ENCODE assay signal across 14 cellular contexts in the genomic region with DNA sequence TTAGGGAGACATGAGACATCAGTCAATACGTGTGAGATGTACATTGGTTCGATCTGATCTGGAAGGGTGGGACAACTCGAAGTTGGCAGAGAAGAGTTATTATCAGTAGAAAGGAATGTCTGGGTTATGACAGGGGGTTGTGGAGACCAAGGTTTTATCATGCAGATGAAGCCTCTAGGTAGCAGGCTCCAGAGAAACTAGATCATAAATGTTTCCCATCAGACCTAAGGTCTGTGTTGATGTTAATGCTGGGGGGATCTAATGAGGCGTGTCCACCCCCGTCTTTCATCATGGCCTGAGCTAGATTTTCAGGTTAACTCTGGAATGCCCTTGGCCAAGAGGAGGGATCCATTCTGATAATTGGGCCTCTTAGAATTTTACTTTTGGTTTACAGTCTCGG.
DNase-seq lines count a peak whose midpoint lies in the region; ATAC-seq, FAIRE-seq and TF ChIP-seq lines count a peak whose summit lies in the region.
"Had no signal": no experiment of that assay in that cellular context is flagged by ENCODE, and none has a peak within 500 bp of the region (broad histone marks: within the 10 kb centered on the region; RNA-seq: fewer than 3 reads in every experiment).

No MANE protein-coding gene starts in this region.

- peak; percentile 70 for FAIRE-seq in GM12891 (lab: Jason Lieb, UNC)

- H3K4me3 Mint-ChIP-seq in chondrocyte (ENCODE audit: unreplicated experiment) (no peak overlapping the region), nephron progenitor cell (peak overlapping the region; percentile 7)
- no peak overlapping the region for H3K4me3 Mint-ChIP-seq in activated naive CD4-positive, alpha-beta T cell treated with anti-CD3 and anti-CD28 coated beads, Interleukin-2, amount 10 ng/mL, durations not matched to agents 7 days and 5 days
- H3K4me3 Mint-ChIP-seq: naive thymus-derived CD8-positive, alpha-beta T cell had no signal

- no peaks in the 10 kb centered on the region for H3K27me3 Mint-ChIP-seq in chondrocyte (ENCODE audit: low read depth)
- H3K27me3 Mint-ChIP-seq in nephron progenitor cell (ENCODE audit: low read depth, poor library complexity) = peaks cover 4% of the 10 kb centered on the region
- no peaks in the 10 kb centered on the region for H3K27me3 Mint-ChIP-seq in activated naive CD4-positive, alpha-beta T cell treated with anti-CD3 and anti-CD28 coated beads, Interleukin-2, amount 10 ng/mL, durations not matched to agents 7 days and 5 days
- H3K27me3 Mint-ChIP-seq: naive thymus-derived CD8-positive, alpha-beta T cell had no signal

- DNase-seq in GM12891 (ENCODE audit: insufficient read length, low spot score) = no peak
- no peak for DNase-seq in chondrocyte (ENCODE audit: low spot score)
- DNase-seq in nephron progenitor cell = no peak
- DNase-seq in activated naive CD4-positive, alpha-beta T cell treated with anti-CD3 and anti-CD28 coated beads, Interleukin-2, amount 10 ng/mL, durations not matched to agents 7 days and 5 days = no peak
- no peak for DNase-seq in NCI-H2196 treated with DMSO at 0.1 percent for 48 hours (lab: John Stamatoyannopoulos, UW; ENCODE audit: unreplicated experiment)
- no peak for DNase-seq in cerebellar cortex (ENCODE audit: low spot score)
- DNase-seq: activated naive CD4-positive, alpha-beta T cell; dorsolateral prefrontal cortex; naive thymus-derived CD8-positive, alpha-beta T cell; NCI-H2081; NCI-H524; T-helper 2 cell had no signal

- TF ChIP-seq POLR2A in GM12891 (IDR thresholded peaks at IDR 0.05; ENCODE audit: low read depth, low read length) = no peak

- TF ChIP-seq CTCF in chondrocyte (IDR thresholded peaks at IDR 0.05) = no peak
- TF ChIP-seq CTCF in nephron progenitor cell (IDR thresholded peaks at IDR 0.05) = no peak

- H3K4me1 Mint-ChIP-seq in chondrocyte (ENCODE audit: low read depth) (peaks cover 32% of the 10 kb centered on the region), nephron progenitor cell (peaks cover 36% of the 10 kb centered on the region)
- peaks cover 12% of the 10 kb centered on the region for H3K4me1 Mint-ChIP-seq in activated naive CD4-positive, alpha-beta T cell treated with anti-CD3 and anti-CD28 coated beads, Interleukin-2, amount 10 ng/mL, durations not matched to agents 7 days and 5 days

- CTCF ChIA-PET in activated naive CD4-positive, alpha-beta T cell treated with anti-CD3 and anti-CD28 coated beads, Interleukin-2, amount 10 ng/mL, durations not matched to agents 7 days and 5 days (lab: Charles Lee) = interaction anchor here (1.4 kb wide), 1 partner anchor 115 kb away, joined by 3 read pairs; no protein-coding TSS in a partner anchor

- peak; percentile 28; the same call in 1 of the 2 replicates for TF ChIP-seq EP300 in Ishikawa (IDR thresholded peaks at IDR 0.05; ENCODE audit: borderline replicate concordance)

- no peaks in the 10 kb centered on the region for H3K36me3 Mint-ChIP-seq in chondrocyte (ENCODE audit: low read depth)
- peaks cover 7% of the 10 kb centered on the region for H3K36me3 Mint-ChIP-seq in nephron progenitor cell (ENCODE audit: low read depth)
- peaks cover 4% of the 10 kb centered on the region for H3K36me3 Mint-ChIP-seq in activated naive CD4-positive, alpha-beta T cell treated with anti-CD3 and anti-CD28 coated beads, Interleukin-2, amount 10 ng/mL, durations not matched to agents 7 days and 5 days

- no peak for TF ChIP-seq RAD21 in Ishikawa (IDR thresholded peaks at IDR 0.05; ENCODE audit: low read depth)

- no peak for ATAC-seq in GM19324 (IDR thresholded peaks at IDR 0.05; ENCODE audit: low FRiP score, unreplicated experiment)
- ATAC-seq: naive thymus-derived CD8-positive, alpha-beta T cell had no signal

- H3K9me3 Mint-ChIP-seq in chondrocyte (ENCODE audit: low read depth) (peaks cover 7% of the 10 kb centered on the region), nephron progenitor cell (peaks cover 15% of the 10 kb centered on the region)
- H3K9me3 Mint-ChIP-seq in activated naive CD4-positive, alpha-beta T cell treated with anti-CD3 and anti-CD28 coated beads, Interleukin-2, amount 10 ng/mL, durations not matched to agents 7 days and 5 days = peaks cover 6% of the 10 kb centered on the region

- peak overlapping the region; percentile 39 for H3K27ac Mint-ChIP-seq in chondrocyte (ENCODE audit: unreplicated experiment)
- H3K27ac Mint-ChIP-seq in nephron progenitor cell = peak overlapping the region; percentile 4
- H3K27ac Mint-ChIP-seq in activated naive CD4-positive, alpha-beta T cell treated with anti-CD3 and anti-CD28 coated beads, Interleukin-2, amount 10 ng/mL, durations not matched to agents 7 days and 5 days = no peak overlapping the region

TF ChIP-seq in GM12891, 5 proteins besides CTCF, POLR2A, EP300 and RAD21:
- TF ChIP-seq POU2F2 (IDR thresholded peaks at IDR 0.05; ENCODE audit: low read depth, low read length) (no peak), PAX5 (IDR thresholded peaks at IDR 0.05; ENCODE audit: insufficient read depth, low read length, severe bottlenecking) (peak; percentile 65), POLR2AphosphoS5 (IDR thresholded peaks at IDR 0.05; ENCODE audit: low read depth, low read length) (no peak)

TF ChIP-seq in Ishikawa, 13 proteins besides CTCF, POLR2A, EP300 and RAD21:
- TF ChIP-seq CEBPB (IDR thresholded peaks at IDR 0.05) (no peak), EGR1 (IDR thresholded peaks at IDR 0.05) (peak; percentile 89), REST (IDR thresholded peaks at IDR 0.05; ENCODE audit: low read depth) (no peak), CREB1 (IDR thresholded peaks at IDR 0.05; ENCODE audit: low read depth) (no peak)
